In the genomic region with DNA sequence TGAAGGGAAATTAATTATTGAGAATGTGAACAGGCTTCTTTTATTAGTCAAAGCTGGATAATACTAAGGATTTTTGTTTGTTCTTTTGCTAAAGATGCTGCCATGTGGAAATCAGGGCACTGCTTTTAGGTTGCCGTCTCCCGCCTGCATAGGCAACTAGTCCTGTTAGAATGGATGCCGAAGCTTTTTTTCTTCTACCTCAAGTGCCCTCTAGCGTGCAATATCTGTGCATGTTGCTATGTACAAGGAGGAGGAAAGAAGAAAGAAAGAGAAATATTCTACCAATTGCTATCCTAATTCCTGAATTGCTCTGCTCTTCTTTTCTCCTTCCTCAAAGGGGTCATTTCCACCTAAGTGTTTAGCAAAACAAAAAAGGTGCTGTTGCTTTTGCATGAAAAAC, we compare ENCODE assay signal across 9 cellular contexts.
DNase-seq lines count a peak whose midpoint lies in the region; ATAC-seq and TF ChIP-seq lines count a peak whose summit lies in the region.
"Had no signal": no experiment of that assay in that cellular context is flagged by ENCODE, and none has a peak within 500 bp of the region (broad histone marks: within the 10 kb centered on the region; RNA-seq: fewer than 3 reads in every experiment).

No MANE protein-coding gene starts in this region.

- DNase-seq in NCI-H524 (lab: John Stamatoyannopoulos, UW) (peak; percentile 28 to 53), NCI-H524 treated with DMSO at 0.1 percent for 48 hours (lab: John Stamatoyannopoulos, UW) (no peak), NCI-H526 (lab: John Stamatoyannopoulos, UW) (peak; percentile 9 to 76), epithelial cell of esophagus (ENCODE audit: low read depth) (peak; percentile 61), smooth muscle cell of the brain vasculature (ENCODE audit: low read depth, low spot score) (peak; percentile 6)
- DNase-seq in effector memory CD4-positive, alpha-beta T cell = no peak
- DNase-seq: CD4-positive, alpha-beta T cell had no signal

- no peaks in the 10 kb centered on the region for H3K36me3 ChIP-seq in effector memory CD4-positive, alpha-beta T cell (ENCODE audit: control insufficient read depth, insufficient read depth, low read length)

- peak; percentile 70 for TF ChIP-seq CTCF in epithelial cell of esophagus (IDR thresholded peaks at IDR 0.05; ENCODE audit: insufficient read depth, low read depth, low read length, missing control alignments)

- no peaks in the 10 kb centered on the region for H3K4me1 ChIP-seq in effector memory CD4-positive, alpha-beta T cell (ENCODE audit: control insufficient read depth, insufficient read depth, low read length, poor library complexity, severe bottlenecking)

- ATAC-seq in GM18498 (IDR thresholded peaks at IDR 0.05; ENCODE audit: unreplicated experiment) (no peak), GM21360 (IDR thresholded peaks at IDR 0.05; ENCODE audit: unreplicated experiment) (no peak)

- no peaks in the 10 kb centered on the region for H3K27me3 ChIP-seq in effector memory CD4-positive, alpha-beta T cell (replicated peaks; ENCODE audit: control insufficient read depth, insufficient read depth, low read length, poor library complexity, severe bottlenecking)

- H3K4me3 ChIP-seq in epithelial cell of esophagus (ENCODE audit: low read length) = no peak overlapping the region
- no peak overlapping the region for H3K4me3 ChIP-seq in effector memory CD4-positive, alpha-beta T cell (ENCODE audit: insufficient read depth, low read depth, low read length, poor library complexity, severe bottlenecking)

- H3K27ac ChIP-seq in effector memory CD4-positive, alpha-beta T cell (ENCODE audit: insufficient read depth, low read length, poor library complexity, severe bottlenecking) = no peak overlapping the region

- no peaks in the 10 kb centered on the region for H3K9me3 ChIP-seq in effector memory CD4-positive, alpha-beta T cell (ENCODE audit: control insufficient read depth, low read length)

Comparison
In these comparisons a context has a peak if more than half of its experiments do, and no peak if none do; other contexts are left out.
1. DNase-seq: peak in NCI-H524 (2 of 2), NCI-H526 (2 of 2), epithelial cell of esophagus (single experiment) and smooth muscle cell of the brain vasculature (single experiment); none in NCI-H524 treated with DMSO at 0.1 percent for 48 hours (single experiment) and effector memory CD4-positive, alpha-beta T cell (0 of 3).